ENCODE assay signal across 8 cellular contexts in genomic region chr3:129441782-129442181, GRCh38. TPM values are rescaled to one million over a fixed set of nuclear protein-coding genes. Genes with fewer than 3 reads are reported as not detected.
DNase-seq lines count a peak whose midpoint lies in the region; ATAC-seq and TF ChIP-seq lines count a peak whose summit lies in the region.

No MANE protein-coding gene starts in this region.

- no peak for TF ChIP-seq EP300 in suprapubic skin (IDR thresholded peaks at IDR 0.05)

- no peak for ATAC-seq in stimulated activated naive CD8-positive, alpha-beta T cell treated with anti-CD3 and anti-CD28 coated beads, Interleukin-15, Interleukin-2, amounts not matched to agents 100 U/mL and 50 U/mL, for 24 hours
- no peak for ATAC-seq in activated naive CD4-positive, alpha-beta T cell treated with anti-CD3 and anti-CD28 coated beads, Interleukin-2, amount 50 U/mL, for 72 hours
- ATAC-seq in right cardiac atrium = peak in 1 of 2 donors; percentile 28
- ATAC-seq in GM18858 (IDR thresholded peaks at IDR 0.05; ENCODE audit: unreplicated experiment) = no peak

- WGBS in right cardiac atrium = 16% methylated on average over 4 of the region's 4 CpGs
- WGBS in suprapubic skin = 13% methylated on average over 4 of the region's 4 CpGs

- H3K27me3 ChIP-seq in right cardiac atrium (ENCODE audit: control insufficient read depth, insufficient read depth) (no peaks in the 10 kb centered on the region), suprapubic skin (no peaks in the 10 kb centered on the region)

- peaks cover 15% of the 10 kb centered on the region for H3K36me3 Mint-ChIP-seq in stimulated activated naive CD8-positive, alpha-beta T cell treated with anti-CD3 and anti-CD28 coated beads, Interleukin-15, Interleukin-2, amounts not matched to agents 100 ng/mL and 50 ng/mL, for 24 hours (ENCODE audit: low read depth)
- H3K36me3 Mint-ChIP-seq in activated naive CD4-positive, alpha-beta T cell treated with anti-CD3 and anti-CD28 coated beads, Interleukin-2, amount 50 U/mL, for 72 hours = peaks cover 22 to 26% of the 10 kb centered on the region in 2 donors

- peak overlapping the region; percentile 76 for H3K27ac ChIP-seq in right cardiac atrium (ENCODE audit: low read length)
- peak overlapping the region; percentile 95 for H3K27ac ChIP-seq in suprapubic skin

- no peaks in the 10 kb centered on the region for H3K9me3 Mint-ChIP-seq in stimulated activated naive CD8-positive, alpha-beta T cell treated with anti-CD3 and anti-CD28 coated beads, Interleukin-15, Interleukin-2, amounts not matched to agents 100 ng/mL and 50 ng/mL, for 24 hours
- no peaks in the 10 kb centered on the region for H3K9me3 Mint-ChIP-seq in activated naive CD4-positive, alpha-beta T cell treated with anti-CD3 and anti-CD28 coated beads, Interleukin-2, amount 50 U/mL, for 72 hours

- H3K4me1 ChIP-seq in right cardiac atrium (ENCODE audit: control insufficient read depth, insufficient read depth, low read length) (peaks cover 22% of the 10 kb centered on the region), suprapubic skin (peaks cover 49% of the 10 kb centered on the region)

- H3K4me3 ChIP-seq in right cardiac atrium (ENCODE audit: low read length) (no peak overlapping the region), suprapubic skin (peak overlapping the region; percentile 61)

- no peak overlapping the region for H3K27ac Mint-ChIP-seq in stimulated activated naive CD8-positive, alpha-beta T cell treated with anti-CD3 and anti-CD28 coated beads, Interleukin-15, Interleukin-2, amounts not matched to agents 100 ng/mL and 50 ng/mL, for 24 hours
- peak overlapping the region; percentile 95 to 96 for H3K27ac Mint-ChIP-seq in activated naive CD4-positive, alpha-beta T cell treated with anti-CD3 and anti-CD28 coated beads, Interleukin-2, amount 50 U/mL, for 72 hours

- no peak for TF ChIP-seq CTCF in suprapubic skin (IDR thresholded peaks at IDR 0.05)
- TF ChIP-seq CTCF in GM10266 (IDR thresholded peaks at IDR 0.05; ENCODE audit: control insufficient read depth, insufficient read depth, low read depth, missing control alignments) = no peak

- intact Hi-C loops in right cardiac atrium (cut with DNase I) = no loop called here

- peak overlapping the region; percentile 94 for H3K4me3 Mint-ChIP-seq in stimulated activated naive CD8-positive, alpha-beta T cell treated with anti-CD3 and anti-CD28 coated beads, Interleukin-15, Interleukin-2, amounts not matched to agents 100 ng/mL and 50 ng/mL, for 24 hours

- no peaks in the 10 kb centered on the region for H3K27me3 Mint-ChIP-seq in stimulated activated naive CD8-positive, alpha-beta T cell treated with anti-CD3 and anti-CD28 coated beads, Interleukin-15, Interleukin-2, amounts not matched to agents 100 ng/mL and 50 ng/mL, for 24 hours

- peaks cover 12% of the 10 kb centered on the region for H3K36me3 ChIP-seq in suprapubic skin

- no peak for DNase-seq in stimulated activated naive CD8-positive, alpha-beta T cell treated with anti-CD3 and anti-CD28 coated beads, Interleukin-15, Interleukin-2, amounts not matched to agents 100 U/mL and 50 U/mL, for 24 hours
- no peak for DNase-seq in activated naive CD4-positive, alpha-beta T cell treated with anti-CD3 and anti-CD28 coated beads, Interleukin-2, amount 50 U/mL, for 72 hours (ENCODE audit: low spot score in 2 of 2)
- peak; percentile 33 to 76 (median 67) for DNase-seq in right cardiac atrium
- no peak for DNase-seq in suprapubic skin (ENCODE audit: low spot score in 2 of 2)
- no peak for DNase-seq in GM10266 (ENCODE audit: extremely low spot score)
- no peak for DNase-seq in inferior parietal cortex (ENCODE audit: extremely low spot score)

- peaks cover 49% of the 10 kb centered on the region for H3K4me1 Mint-ChIP-seq in stimulated activated naive CD8-positive, alpha-beta T cell treated with anti-CD3 and anti-CD28 coated beads, Interleukin-15, Interleukin-2, amounts not matched to agents 100 ng/mL and 50 ng/mL, for 24 hours (ENCODE audit: low read depth)

- H3K9me3 ChIP-seq in right cardiac atrium (ENCODE audit: control insufficient read depth, low read length) = no peaks in the 10 kb centered on the region
- no peaks in the 10 kb centered on the region for H3K9me3 ChIP-seq in suprapubic skin

- TF ChIP-seq POLR2A in suprapubic skin (IDR thresholded peaks at IDR 0.05) = no peak

RNA-seq across cellular contexts. Expression of gene IFT122, which starts 1.8 kb away (rescaled TPM):
- 10 to 100 TPM; 29.5 to 39.8 TPM for total RNA-seq in activated naive CD4-positive, alpha-beta T cell treated with anti-CD3 and anti-CD28 coated beads, Interleukin-2, amount 50 U/mL, for 72 hours
- 10 to 100 TPM; 30.7 to 46.4 (median 35.9) TPM for total RNA-seq in right cardiac atrium
- polyA plus RNA-seq in right cardiac atrium = 17.7 TPM
- total RNA-seq in suprapubic skin = 10 to 100 TPM in 3 of 4 donors, 1 to 10 TPM in 1; 9.5 to 47.6 (median 24.5) TPM

RNA-seq across cellular contexts. Expression of gene MBD4, which starts 2.0 kb away (rescaled TPM):
- 10 to 100 TPM; 49.6 to 64.1 TPM for total RNA-seq in activated naive CD4-positive, alpha-beta T cell treated with anti-CD3 and anti-CD28 coated beads, Interleukin-2, amount 50 U/mL, for 72 hours
- total RNA-seq in right cardiac atrium (10 to 100 TPM; 25.3 to 52.1 (median 25.7) TPM), suprapubic skin (10 to 100 TPM; 14.8 to 42.5 (median 24.0) TPM)
- 17.5 TPM for polyA plus RNA-seq in right cardiac atrium

RNA-seq across cellular contexts. Expression of gene EFCAB12, which starts 13.3 kb away (rescaled TPM):
- under 1 TPM; 0.82 to 0.93 TPM for total RNA-seq in activated naive CD4-positive, alpha-beta T cell treated with anti-CD3 and anti-CD28 coated beads, Interleukin-2, amount 50 U/mL, for 72 hours
- total RNA-seq in right cardiac atrium (under 1 TPM; 0.34 to 0.72 (median 0.42) TPM), suprapubic skin (1 to 10 TPM in 1 of 4 donors, under 1 TPM in 2, not detected in 1; 0.13 to 1.1 (median 0.23) TPM)
- polyA plus RNA-seq in right cardiac atrium = 0.29 TPM

Comparison
In these comparisons a context has a peak if more than half of its experiments do, and no peak if none do; other contexts are left out.
1. DNase-seq: peak in right cardiac atrium (3 of 3); none in stimulated activated naive CD8-positive, alpha-beta T cell treated with anti-CD3 and anti-CD28 coated beads, Interleukin-15, Interleukin-2, amounts not matched to agents 100 U/mL and 50 U/mL, for 24 hours (single experiment), activated naive CD4-positive, alpha-beta T cell treated with anti-CD3 and anti-CD28 coated beads, Interleukin-2, amount 50 U/mL, for 72 hours (0 of 2), suprapubic skin (0 of 2), GM10266 (single experiment) and inferior parietal cortex (single experiment).